Comparison of ENCODE assay signal across 10 cellular contexts in genomic region chr4:119025916-119026661, GRCh38.
DNase-seq lines count a peak whose midpoint lies in the region; ATAC-seq and TF ChIP-seq lines count a peak whose summit lies in the region.
"Had no signal": no experiment of that assay in that cellular context is flagged by ENCODE, and none has a peak within 500 bp of the region (broad histone marks: within the 10 kb centered on the region; RNA-seq: fewer than 3 reads in every experiment).

No MANE protein-coding gene starts in this region.

- peaks cover 6% of the 10 kb centered on the region for H3K9me3 ChIP-seq in AG04450 (ENCODE audit: control insufficient read depth, insufficient read depth, low read length)
- no peaks in the 10 kb centered on the region for H3K9me3 ChIP-seq in naive thymus-derived CD4-positive, alpha-beta T cell (ENCODE audit: control insufficient read depth in 2 of 3, low read length in 3 of 3)
- no peaks in the 10 kb centered on the region for H3K9me3 ChIP-seq in CD4-positive, alpha-beta memory T cell (ENCODE audit: control insufficient read depth in 1 of 2, low read length in 2 of 2)

- ATAC-seq in naive thymus-derived CD4-positive, alpha-beta T cell, result peak; percentile 49
- no peak for ATAC-seq in GM21423 (IDR thresholded peaks at IDR 0.05; ENCODE audit: unreplicated experiment)

- no peak overlapping the region; the same call in 1 of the 2 replicates for H3K4me3 ChIP-seq in AG04450 (ENCODE audit: low read depth, low read length)
- no peak overlapping the region for H3K4me3 ChIP-seq in naive thymus-derived CD4-positive, alpha-beta T cell (ENCODE audit: low read length)
- H3K4me3 ChIP-seq in CD4-positive, alpha-beta memory T cell (ENCODE audit: low read length in 2 of 2), result no peak overlapping the region

- H3K36me3 Mint-ChIP-seq in naive thymus-derived CD4-positive, alpha-beta T cell, result peaks cover 0 to 4% (median 0%) of the 10 kb centered on the region in 5 donors
- no peaks in the 10 kb centered on the region for H3K36me3 Mint-ChIP-seq in CD4-positive, alpha-beta memory T cell
- H3K36me3 Mint-ChIP-seq in endothelial cell (ENCODE audit: low read depth, unreplicated experiment), result peaks cover 12% of the 10 kb centered on the region

- POLR2A ChIA-PET in AG04450 (lab: Yijun Ruan, JAX), result interaction anchor here (1.0 to 2.4 kb wide), 8 partner anchors 8 to 186 kb away, joined by 3 to 17 read pairs (median 6); partner anchors contain the start of gene USP53
- POLR2A ChIA-PET in naive thymus-derived CD4-positive, alpha-beta T cell (lab: Charles Lee), result no interaction called here
- POLR2A ChIA-PET in CD4-positive, alpha-beta memory T cell (lab: Charles Lee; ENCODE audit: partially characterized antibody), result no interaction called here

- H3K9me3 Mint-ChIP-seq in naive thymus-derived CD4-positive, alpha-beta T cell, result no peaks in the 10 kb centered on the region
- H3K9me3 Mint-ChIP-seq in CD4-positive, alpha-beta memory T cell, result no peaks in the 10 kb centered on the region
- H3K9me3 Mint-ChIP-seq in endothelial cell (ENCODE audit: unreplicated experiment), result no peaks in the 10 kb centered on the region

- TF ChIP-seq CTCF in AG04450 (IDR thresholded peaks at IDR 0.05; ENCODE audit: low read depth, low read length) (no peak), endothelial cell (IDR thresholded peaks at IDR 0.05; ENCODE audit: unreplicated experiment) (no peak)

- H3K36me3 ChIP-seq in naive thymus-derived CD4-positive, alpha-beta T cell (ENCODE audit: control insufficient read depth in 2 of 3, insufficient read depth in 3 of 3, low read length in 3 of 3), result no peaks in the 10 kb centered on the region
- H3K36me3 ChIP-seq in CD4-positive, alpha-beta memory T cell (ENCODE audit: insufficient read depth, low read length), result no peaks in the 10 kb centered on the region

- no peaks in the 10 kb centered on the region for H3K4me1 ChIP-seq in naive thymus-derived CD4-positive, alpha-beta T cell (ENCODE audit: control insufficient read depth in 2 of 2, insufficient read depth in 2 of 2, low read length in 2 of 2)
- H3K4me1 ChIP-seq in CD4-positive, alpha-beta memory T cell (ENCODE audit: insufficient read depth, low read length), result no peaks in the 10 kb centered on the region

- H3K27ac ChIP-seq in AG04450 (ENCODE audit: low read depth, low read length), result peak overlapping the region; percentile 94
- H3K27ac ChIP-seq in epithelial cell of prostate, result peak overlapping the region; percentile 97
- H3K27ac ChIP-seq in naive thymus-derived CD4-positive, alpha-beta T cell (ENCODE audit: low read depth, low read length), result no peak overlapping the region
- H3K27ac ChIP-seq in CD4-positive, alpha-beta memory T cell (ENCODE audit: low read depth, low read length), result no peak overlapping the region

- peaks cover 0 to 8% (median 0%) of the 10 kb centered on the region in 5 donors for H3K27me3 Mint-ChIP-seq in naive thymus-derived CD4-positive, alpha-beta T cell
- H3K27me3 Mint-ChIP-seq in CD4-positive, alpha-beta memory T cell, result peaks cover 3 to 9% of the 10 kb centered on the region in 2 donors
- H3K27me3 Mint-ChIP-seq in endothelial cell (ENCODE audit: unreplicated experiment), result peaks cover 5% of the 10 kb centered on the region

- H3K27ac Mint-ChIP-seq in naive thymus-derived CD4-positive, alpha-beta T cell, result no peak overlapping the region
- no peak overlapping the region for H3K27ac Mint-ChIP-seq in CD4-positive, alpha-beta memory T cell
- no peak overlapping the region for H3K27ac Mint-ChIP-seq in endothelial cell (ENCODE audit: unreplicated experiment)

- no peaks in the 10 kb centered on the region for H3K4me1 Mint-ChIP-seq in naive thymus-derived CD4-positive, alpha-beta T cell
- H3K4me1 Mint-ChIP-seq in CD4-positive, alpha-beta memory T cell, result no peaks in the 10 kb centered on the region
- no peaks in the 10 kb centered on the region for H3K4me1 Mint-ChIP-seq in endothelial cell (ENCODE audit: unreplicated experiment)

- CTCF ChIA-PET in AG04450 (lab: Charles Lee), result interaction anchor here (0.7 to 3.2 kb wide), 7 partner anchors 14 to 261 kb away, joined by 3 to 21 read pairs (median 3); no protein-coding TSS in a partner anchor
- CTCF ChIA-PET in naive thymus-derived CD4-positive, alpha-beta T cell (lab: Charles Lee), result no interaction called here
- CTCF ChIA-PET in CD4-positive, alpha-beta memory T cell (lab: Charles Lee; ENCODE audit: partially characterized antibody), result interaction anchor here (0.7 to 3.2 kb wide), 2 partner anchors 16 to 194 kb away, joined by 3 to 13 read pairs; no protein-coding TSS in a partner anchor

- no peaks in the 10 kb centered on the region for H3K27me3 ChIP-seq in AG04450 (ENCODE audit: control insufficient read depth, insufficient read depth, low read length)
- H3K27me3 ChIP-seq in naive thymus-derived CD4-positive, alpha-beta T cell (ENCODE audit: control insufficient read depth in 2 of 2, insufficient read depth in 2 of 2, low read length in 2 of 2), result no peaks in the 10 kb centered on the region
- no peaks in the 10 kb centered on the region for H3K27me3 ChIP-seq in CD4-positive, alpha-beta memory T cell (ENCODE audit: insufficient read depth, low read length)

- intact Hi-C loops in naive thymus-derived CD4-positive, alpha-beta T cell (cut with micrococcal nuclease), result no loop called here
- intact Hi-C loops in CD4-positive, alpha-beta memory T cell (cut with micrococcal nuclease), result no loop called here

- DNase-seq in AG04450 (ENCODE audit: low read depth, low spot score), result peak; percentile 78
- peak; percentile 73 for DNase-seq in NOMO-1 treated with dmso at 0.1 percent for 144 hours (lab: John Stamatoyannopoulos, UW; ENCODE audit: unreplicated experiment)
- DNase-seq in epithelial cell of prostate (ENCODE audit: low read depth, low spot score), result peak; percentile 87
- DNase-seq in naive thymus-derived CD4-positive, alpha-beta T cell, result no peak
- no peak for DNase-seq in CD4-positive, alpha-beta memory T cell
- no peak for DNase-seq in endothelial cell (ENCODE audit: low spot score)
- no peak for DNase-seq in stimulated activated CD8-positive, alpha-beta memory T cell treated with anti-CD3 and anti-CD28 coated beads, Interleukin-4, amount 100 ng/mL, for 48 hours
- DNase-seq: DMS153; stimulated activated naive CD4-positive, alpha-beta T cell had no signal

- no peak overlapping the region for H3K4me3 Mint-ChIP-seq in naive thymus-derived CD4-positive, alpha-beta T cell
- H3K4me3 Mint-ChIP-seq in CD4-positive, alpha-beta memory T cell, result no peak overlapping the region
- H3K4me3 Mint-ChIP-seq in endothelial cell (ENCODE audit: unreplicated experiment), result no peak overlapping the region

Comparison
In these comparisons a context has a peak if more than half of its experiments do, and no peak if none do; other contexts are left out.
1. DNase-seq: peak in AG04450 (single experiment), NOMO-1 treated with dmso at 0.1 percent for 144 hours (single experiment) and epithelial cell of prostate (single experiment); none in naive thymus-derived CD4-positive, alpha-beta T cell (0 of 9), CD4-positive, alpha-beta memory T cell (0 of 5), endothelial cell (single experiment) and stimulated activated CD8-positive, alpha-beta memory T cell treated with anti-CD3 and anti-CD28 coated beads, Interleukin-4, amount 100 ng/mL, for 48 hours (single experiment).
2. H3K27ac ChIP-seq: peak in AG04450 (single experiment) and epithelial cell of prostate (single experiment); none in naive thymus-derived CD4-positive, alpha-beta T cell (single experiment) and CD4-positive, alpha-beta memory T cell (single experiment).